In genomic region chr16:57528499-57529323, GRCh38 we compare ENCODE assay signal across 13 cellular contexts. TPM values are rescaled to one million over a fixed set of nuclear protein-coding genes. Genes with fewer than 3 reads are reported as not detected.
A peak's percentile ranks its signal among the peaks of the same experiment; 100 is the strongest.
DNase-seq lines count a peak whose midpoint lies in the region; ATAC-seq and TF ChIP-seq lines count a peak whose summit lies in the region.
"Had no signal": no experiment of that assay in that cellular context is flagged by ENCODE, and none has a peak within 500 bp of the region (broad histone marks: within the 10 kb centered on the region; RNA-seq: fewer than 3 reads in every experiment).

No MANE protein-coding gene starts in this region.

- no peaks in the 10 kb centered on the region for H3K9me3 ChIP-seq in left lung
- H3K9me3 ChIP-seq in thymus (ENCODE audit: control insufficient read depth): no peaks in the 10 kb centered on the region

- peaks cover 0 to 22% of the 10 kb centered on the region in 2 donors for H3K27me3 ChIP-seq in left lung
- H3K27me3 ChIP-seq in thymus (ENCODE audit: control insufficient read depth, insufficient read depth): no peaks in the 10 kb centered on the region

- no peak for TF ChIP-seq CTCF in left lung (IDR thresholded peaks at IDR 0.05)

- peaks cover 3% of the 10 kb centered on the region for H3K36me3 Mint-ChIP-seq in activated naive CD8-positive, alpha-beta T cell treated with anti-CD3 and anti-CD28 coated beads, Interleukin-2, amount 10 ng/mL, durations not matched to agents 7 days and 5 days

- ATAC-seq in activated naive CD8-positive, alpha-beta T cell treated with anti-CD3 and anti-CD28 coated beads, Interleukin-2, amount 10 ng/mL, durations not matched to agents 7 days and 5 days (ENCODE audit: low read depth): no peak
- no peak for ATAC-seq in left lung
- no peak for ATAC-seq in HG02840 (IDR thresholded peaks at IDR 0.05; ENCODE audit: low FRiP score, unreplicated experiment)

- H3K27ac ChIP-seq in left lung (no peak overlapping the region), thymus (ENCODE audit: low read depth) (peak overlapping the region; percentile 93)
- H3K27ac ChIP-seq: epithelial cell of prostate had no signal

- peaks cover 38% of the 10 kb centered on the region for H3K4me1 Mint-ChIP-seq in activated naive CD8-positive, alpha-beta T cell treated with anti-CD3 and anti-CD28 coated beads, Interleukin-2, amount 10 ng/mL, durations not matched to agents 7 days and 5 days

- DNase-seq in activated effector memory CD4-positive, alpha-beta T cell treated with anti-CD3 and anti-CD28 coated beads, Interleukin-2, amount 50 U/mL, for 16 hours: peak; percentile 62
- no peak for DNase-seq in activated effector memory CD4-positive, alpha-beta T cell treated with Interleukin-2 at 50 U/mL for 16 hours
- peak; percentile 25 for DNase-seq in activated naive CD8-positive, alpha-beta T cell treated with anti-CD3 and anti-CD28 coated beads, Interleukin-2, amount 10 ng/mL, durations not matched to agents 7 days and 5 days
- DNase-seq in left lung: peak; percentile 32 to 66
- no peak for DNase-seq in C1 segment of cervical spinal cord (lab: John Stamatoyannopoulos, UW)
- DNase-seq in effector CD4-positive, alpha-beta T cell: no peak
- DNase-seq: GOT3, MM.1S, NCI-H526 treated with DMSO at 0.1 percent for 48 hours had no signal

- WGBS in thymus: 93% methylated on average over 119 of the region's 119 CpGs

- H3K27ac Mint-ChIP-seq in activated naive CD8-positive, alpha-beta T cell treated with anti-CD3 and anti-CD28 coated beads, Interleukin-2, amount 10 ng/mL, durations not matched to agents 7 days and 5 days: no peak overlapping the region

- H3K27me3 Mint-ChIP-seq in activated naive CD8-positive, alpha-beta T cell treated with anti-CD3 and anti-CD28 coated beads, Interleukin-2, amount 10 ng/mL, durations not matched to agents 7 days and 5 days: no peaks in the 10 kb centered on the region

- H3K4me1 ChIP-seq in left lung: peaks cover 5 to 38% of the 10 kb centered on the region in 2 donors
- H3K4me1 ChIP-seq in thymus (ENCODE audit: control insufficient read depth, insufficient read depth, low read length): peaks cover 39% of the 10 kb centered on the region

- intact Hi-C loops in left lung (cut with DNase I): loop anchor here in 1 of 2 donors (10.0 kb wide), 1 partner anchor 214 kb away; no protein-coding TSS in a partner anchor

- H3K4me3 Mint-ChIP-seq in activated naive CD8-positive, alpha-beta T cell treated with anti-CD3 and anti-CD28 coated beads, Interleukin-2, amount 10 ng/mL, durations not matched to agents 7 days and 5 days: no peak overlapping the region

- H3K36me3 ChIP-seq in left lung (no peaks in the 10 kb centered on the region), thymus (ENCODE audit: control insufficient read depth, insufficient read depth) (peaks cover 14% of the 10 kb centered on the region)

- H3K4me3 ChIP-seq in left lung: no peak overlapping the region
- peak overlapping the region; percentile 9 for H3K4me3 ChIP-seq in thymus (ENCODE audit: low read length)

- H3K9me3 Mint-ChIP-seq in activated naive CD8-positive, alpha-beta T cell treated with anti-CD3 and anti-CD28 coated beads, Interleukin-2, amount 10 ng/mL, durations not matched to agents 7 days and 5 days: no peaks in the 10 kb centered on the region

- POLR2A ChIA-PET in activated naive CD8-positive, alpha-beta T cell treated with anti-CD3 and anti-CD28 coated beads, Interleukin-2, amount 10 ng/mL, durations not matched to agents 7 days and 5 days (lab: Charles Lee): interaction anchor here (0.7 to 1.2 kb wide), 2 partner anchors 13 to 66 kb away, joined by 3 to 4 read pairs; partner anchors contain the start of gene POLR2C

RNA-seq across cellular contexts. Expression of gene CCDC102A, which starts 7.7 kb away (rescaled TPM):
- total RNA-seq in activated naive CD8-positive, alpha-beta T cell treated with anti-CD3 and anti-CD28 coated beads, Interleukin-2, amount 10 ng/mL, durations not matched to agents 7 days and 5 days: 10 to 100 TPM; 11.3 to 15.1 TPM
- 1 to 10 TPM; 5.2 to 9.3 TPM for total RNA-seq in left lung
- polyA plus RNA-seq in thymus: 6.8 TPM

RNA-seq across cellular contexts. Expression of gene ADGRG5, which starts 13.7 kb away (rescaled TPM):
- 10 to 100 TPM; 14.3 to 15.7 TPM for total RNA-seq in activated naive CD8-positive, alpha-beta T cell treated with anti-CD3 and anti-CD28 coated beads, Interleukin-2, amount 10 ng/mL, durations not matched to agents 7 days and 5 days
- under 1 TPM; 0.92 to 0.99 TPM for total RNA-seq in left lung
- polyA plus RNA-seq in thymus: 3.5 TPM
- total RNA-seq: pulmonary artery endothelial cell had no signal

RNA-seq across cellular contexts. Expression of gene DOK4, which starts 42.4 kb away (rescaled TPM):
- 1 to 10 TPM; 6.3 to 6.4 TPM for total RNA-seq in activated naive CD8-positive, alpha-beta T cell treated with anti-CD3 and anti-CD28 coated beads, Interleukin-2, amount 10 ng/mL, durations not matched to agents 7 days and 5 days
- 100 to 1,000 TPM in 1 of 2 donors, 10 to 100 TPM in 1; 41.8 to 108 TPM for total RNA-seq in left lung
- 11.8 TPM for polyA plus RNA-seq in thymus

Comparison
In these comparisons a context has a peak if more than half of its experiments do, and no peak if none do; other contexts are left out.
1. DNase-seq: peak in activated effector memory CD4-positive, alpha-beta T cell treated with anti-CD3 and anti-CD28 coated beads, Interleukin-2, amount 50 U/mL, for 16 hours (single experiment), activated naive CD8-positive, alpha-beta T cell treated with anti-CD3 and anti-CD28 coated beads, Interleukin-2, amount 10 ng/mL, durations not matched to agents 7 days and 5 days (single experiment) and left lung (2 of 2); none in activated effector memory CD4-positive, alpha-beta T cell treated with Interleukin-2 at 50 U/mL for 16 hours (single experiment), C1 segment of cervical spinal cord (0 of 14) and effector CD4-positive, alpha-beta T cell (single experiment).
2. RNA of gene ADGRG5, which starts 13.7 kb away (total RNA-seq): 14.3 to 15.7 TPM in activated naive CD8-positive, alpha-beta T cell treated with anti-CD3 and anti-CD28 coated beads, Interleukin-2, amount 10 ng/mL, durations not matched to agents 7 days and 5 days; 0.92 to 0.99 TPM in left lung; every median in the first group is over 4 times any median in the second.
3. RNA of gene DOK4, which starts 42.4 kb away (total RNA-seq): 41.8 to 108 TPM in left lung; 6.3 to 6.4 TPM in activated naive CD8-positive, alpha-beta T cell treated with anti-CD3 and anti-CD28 coated beads, Interleukin-2, amount 10 ng/mL, durations not matched to agents 7 days and 5 days; every median in the first group is over 4 times any median in the second.